Comparison of ENCODE assay signal across 19 cellular contexts in the genomic region with DNA sequence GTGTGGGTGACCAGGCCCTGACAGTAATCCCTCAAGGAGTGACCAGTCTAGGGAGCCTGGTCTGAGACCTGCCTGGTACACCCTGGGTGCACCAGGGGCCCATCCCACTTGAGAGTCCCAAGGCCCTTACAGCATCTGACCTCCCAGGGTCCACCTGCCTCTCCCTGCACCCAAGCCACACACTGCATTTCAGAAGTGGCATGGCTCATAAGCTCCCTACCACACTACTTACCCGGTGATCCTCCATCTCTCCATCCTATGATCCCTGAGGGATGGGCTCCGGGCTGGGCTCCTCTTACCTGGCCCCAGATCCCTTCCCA. TPM values are rescaled to one million over a fixed set of nuclear protein-coding genes. Genes with fewer than 3 reads are reported as not detected.
DNase-seq lines count a peak whose midpoint lies in the region; ATAC-seq and TF ChIP-seq lines count a peak whose summit lies in the region.
"Had no signal": no experiment of that assay in that cellular context is flagged by ENCODE, and none has a peak within 500 bp of the region (broad histone marks: within the 10 kb centered on the region; RNA-seq: fewer than 3 reads in every experiment).

No MANE protein-coding gene starts in this region.

- H2AFZ ChIP-seq in neuronal stem cell (ENCODE audit: low read length) = no peak overlapping the region
- H2AFZ ChIP-seq: GM23338 had no signal

- H3K23ac ChIP-seq in neuronal stem cell (ENCODE audit: low read depth, low read length, poor library complexity) = no peak overlapping the region

- H3K9ac ChIP-seq in neuronal stem cell (ENCODE audit: low read depth, low read length, poor library complexity) = no peak overlapping the region
- H3K9ac ChIP-seq: BLaER1 treated with 17β-estradiol and CSF1 and Interleukin-3, amounts not matched to agents 10 nM and 100 nM had no signal

- no TSS peak for BruUV-seq in Panc1 (replicated peaks; lab: Mats Ljungman, UMichigan)

- H2BK5ac ChIP-seq in neuronal stem cell (ENCODE audit: low read length) = peak overlapping the region; percentile 48

- H3K18ac ChIP-seq in neuronal stem cell (ENCODE audit: low read length) = no peak overlapping the region

- H4K8ac ChIP-seq in neuronal stem cell (ENCODE audit: low read depth, low read length) = no peak overlapping the region

- no peak overlapping the region for H3K27ac ChIP-seq in Panc1 (ENCODE audit: low read length)
- no peak overlapping the region for H3K27ac ChIP-seq in neuronal stem cell (replicated peaks; ENCODE audit: low read length)
- H3K27ac ChIP-seq: A549; BLaER1 treated with 17β-estradiol and CSF1 and Interleukin-3, amounts not matched to agents 10 nM and 100 nM had no signal

- CTCF ChIA-PET in Panc1 (lab: Charles Lee) = no interaction called here

- WGBS in neuronal stem cell (ENCODE audit: extremely low coverage in 2 of 2, insufficient read length in 2 of 2, insufficient replicate concordance in 1 of 2), 2 donors = no CpG with 5 or more reads among the region's 2 CpGs

- in situ Hi-C loops in GM13976 (cut with MboI; ENCODE audit: low sequenced_read_pairs, unreplicated experiment) = loop anchor here (10.0 kb wide), 1 partner anchor 63 kb away; no protein-coding TSS in a partner anchor
- in situ Hi-C loops in Panc1 (cut with HindIII; ENCODE audit: low pct_unique_long_range_greater_than_20kb, low sequenced_read_pairs) = no loop called here

- H3K79me1 ChIP-seq in neuronal stem cell (ENCODE audit: low read depth, low read length) = no peaks in the 10 kb centered on the region

- no peak overlapping the region for H3K4me3 ChIP-seq in Panc1 (ENCODE audit: low read depth in 2 of 2, low read length in 2 of 2)
- H3K4me3 ChIP-seq in neuronal stem cell (ENCODE audit: low read length in 2 of 2) = no peak overlapping the region
- H3K4me3 ChIP-seq: A549; BLaER1 treated with 17β-estradiol and CSF1 and Interleukin-3, amounts not matched to agents 10 nM and 100 nM; GM23338 had no signal

- H3K14ac ChIP-seq in neuronal stem cell (ENCODE audit: low read length) = peak overlapping the region; percentile 47

- H2AK5ac ChIP-seq in neuronal stem cell (ENCODE audit: low read depth, low read length) = no peak overlapping the region

- H4K91ac ChIP-seq in neuronal stem cell (ENCODE audit: low read depth, low read length, poor library complexity) = no peak overlapping the region

- DNase-seq in GM13976 (ENCODE audit: low spot score) (peak; percentile 11), Panc1 (ENCODE audit: low read depth, low spot score) (no peak), left lobe of liver (ENCODE audit: low spot score) (peak; percentile 30), neuronal stem cell (ENCODE audit: low spot score) (no peak), nucleus accumbens (lab: John Stamatoyannopoulos, UW) (no peak), epidermal melanocyte (ENCODE audit: insufficient read length, low spot score) (no peak), SKM-1 (lab: John Stamatoyannopoulos, UW; ENCODE audit: unreplicated experiment) (no peak), D341Med (ENCODE audit: low spot score) (no peak)
- DNase-seq: 8988T; ACHN; AML-193; BE2C; CD8-positive, alpha-beta memory T cell; DMS53; DMS79 treated with DMSO at 0.1 percent for 48 hours had no signal

- no peak overlapping the region for H2BK120ac ChIP-seq in neuronal stem cell (ENCODE audit: low read depth, low read length)

- H3K36me3 ChIP-seq in Panc1 (ENCODE audit: control insufficient read depth, insufficient read depth, low read length) = no peaks in the 10 kb centered on the region
- H3K36me3 ChIP-seq in neuronal stem cell (replicated peaks in 1 of 2; ENCODE audit: control insufficient read depth in 2 of 2, insufficient read depth in 2 of 2, low read length in 2 of 2) = no peaks in the 10 kb centered on the region
- H3K36me3 ChIP-seq: BE2C; BLaER1 treated with 17β-estradiol and CSF1 and Interleukin-3, amounts not matched to agents 10 nM and 100 nM had no signal

- H3K4me1 ChIP-seq in Panc1 (ENCODE audit: control insufficient read depth, insufficient read depth, low read length) (no peaks in the 10 kb centered on the region), neuronal stem cell (ENCODE audit: control insufficient read depth in 2 of 2, insufficient read depth in 1 of 2, low read depth in 1 of 2, low read length in 2 of 2) (no peaks in the 10 kb centered on the region)
- H3K4me1 ChIP-seq: A549; BE2C; BLaER1 treated with 17β-estradiol and CSF1 and Interleukin-3, amounts not matched to agents 10 nM and 100 nM had no signal

- POLR2A ChIA-PET in Panc1 (lab: Charles Lee) = no interaction called here

- H3K9me3 ChIP-seq in Panc1 (ENCODE audit: control insufficient read depth, insufficient read depth, low read depth, low read length) = no peaks in the 10 kb centered on the region
- no peaks in the 10 kb centered on the region for H3K9me3 ChIP-seq in neuronal stem cell (replicated peaks in 1 of 2; ENCODE audit: control insufficient read depth in 2 of 2, insufficient read depth in 1 of 2, low read depth in 1 of 2, low read length in 2 of 2)
- H3K9me3 ChIP-seq: A549, BE2C had no signal

- no peak overlapping the region for H3K4me2 ChIP-seq in neuronal stem cell (ENCODE audit: insufficient read depth, low read length, poor library complexity, severe bottlenecking)
- H3K4me2 ChIP-seq: A549; BLaER1 treated with 17β-estradiol and CSF1 and Interleukin-3, amounts not matched to agents 10 nM and 100 nM; GM23338 had no signal

- no peak overlapping the region for H2BK15ac ChIP-seq in neuronal stem cell (ENCODE audit: low read length)

- no peak overlapping the region for H3K4ac ChIP-seq in neuronal stem cell (ENCODE audit: low read length)

- no peak for TF ChIP-seq CTCF in GM13976 (IDR thresholded peaks at IDR 0.05; ENCODE audit: borderline replicate concordance, control extremely low read depth, extremely low read depth, insufficient read depth, missing control alignments)
- no peak for TF ChIP-seq CTCF in Panc1 (IDR thresholded peaks at IDR 0.05)

- intact Hi-C loops in Panc1 (cut with micrococcal nuclease; ENCODE audit: unreplicated experiment) = no loop called here

- H3K27me3 ChIP-seq in Panc1 (ENCODE audit: control insufficient read depth, insufficient read depth, low read length) = no peaks in the 10 kb centered on the region
- H3K27me3 ChIP-seq in neuronal stem cell (ENCODE audit: control insufficient read depth in 3 of 3, insufficient read depth in 3 of 3, low read depth in 1 of 3, low read length in 3 of 3) = peaks cover 0 to 11% (median 0%) of the 10 kb centered on the region in 3 experiments
- H3K27me3 ChIP-seq: BE2C; BLaER1 treated with 17β-estradiol and CSF1 and Interleukin-3, amounts not matched to agents 10 nM and 100 nM had no signal

- H2BK12ac ChIP-seq in neuronal stem cell (ENCODE audit: low read length) = no peak overlapping the region

- peak; percentile 43; the same call in 1 of the 2 replicates for ATAC-seq in Panc1
- no peak for ATAC-seq in left lobe of liver
- ATAC-seq: A549, HCT116 had no signal

RNA-seq across cellular contexts. Expression of gene LGALS9, which starts 40.6 kb away (rescaled TPM):
- 1.6 TPM for total RNA-seq in Panc1 (2021; ENCODE audit: unreplicated experiment)
- polyA plus RNA-seq in Panc1 (2012; ENCODE audit: insufficient read length) = 1.2 TPM
- 12.0 TPM for total RNA-seq in left lobe of liver
- 1.3 TPM for polyA plus RNA-seq in neuronal stem cell (2013, experiment 1 of 2)
- polyA plus RNA-seq in neuronal stem cell (2013, experiment 2 of 2) = 1.8 TPM

Comparison
In these comparisons a context has a peak if more than half of its experiments do, and no peak if none do; other contexts are left out.
1. DNase-seq: peak in GM13976 (single experiment) and left lobe of liver (single experiment); none in Panc1 (single experiment), neuronal stem cell (single experiment), nucleus accumbens (0 of 56), epidermal melanocyte (single experiment), SKM-1 (single experiment) and D341Med (single experiment).